ENCODE assay signal across 9 cellular contexts in genomic region chr3:33660035-33660434, GRCh38. TPM values are rescaled to one million over a fixed set of nuclear protein-coding genes. Genes with fewer than 3 reads are reported as not detected.
DNase-seq lines count a peak whose midpoint lies in the region; ATAC-seq and TF ChIP-seq lines count a peak whose summit lies in the region.
"Had no signal": no experiment of that assay in that cellular context is flagged by ENCODE, and none has a peak within 500 bp of the region (broad histone marks: within the 10 kb centered on the region; RNA-seq: fewer than 3 reads in every experiment).

No MANE protein-coding gene starts in this region.

- H2BK5ac ChIP-seq in trophoblast cell (ENCODE audit: low read depth, low read length, poor library complexity): no peak overlapping the region

- H3K36me3 ChIP-seq in BLaER1 (no peaks in the 10 kb centered on the region), SJCRH30 (no peaks in the 10 kb centered on the region), trophoblast cell (ENCODE audit: control insufficient read depth in 1 of 2, insufficient read depth in 2 of 2, low read length in 2 of 2) (no peaks in the 10 kb centered on the region)

- H3K9ac ChIP-seq in BLaER1 (peak overlapping the region; percentile 71; the same call in 1 of the 2 replicates), trophoblast cell (ENCODE audit: low read length) (no peak overlapping the region)

- WGBS in trophoblast cell (ENCODE audit: extremely low coverage, insufficient coverage, insufficient read length): no CpG with 5 or more reads among the region's 5 CpGs

- H3K27ac ChIP-seq in BLaER1: peak overlapping the region; percentile 79
- peak overlapping the region; percentile 96 for H3K27ac ChIP-seq in SJCRH30
- peak overlapping the region; percentile 4 for H3K27ac ChIP-seq in trophoblast cell (ENCODE audit: low read depth, low read length)

- H3K27me3 Mint-ChIP-seq in T-cell: no peaks in the 10 kb centered on the region
- H3K27me3 Mint-ChIP-seq in activated naive CD4-positive, alpha-beta T cell treated with anti-CD3 and anti-CD28 coated beads, Interleukin-2, amount 10 ng/mL, durations not matched to agents 7 days and 5 days: no peaks in the 10 kb centered on the region
- H3K27me3 Mint-ChIP-seq: activated naive CD8-positive, alpha-beta T cell treated with anti-CD3 and anti-CD28 coated beads for 36 hours had no signal

- H4K12ac ChIP-seq in trophoblast cell (ENCODE audit: low read depth, low read length): no peak overlapping the region

- no peaks in the 10 kb centered on the region for H3K79me1 ChIP-seq in trophoblast cell (ENCODE audit: low read length)

- H4K8ac ChIP-seq in trophoblast cell (ENCODE audit: low read depth, low read length): no peak overlapping the region

- H2AFZ ChIP-seq in trophoblast cell (ENCODE audit: insufficient read depth, low read length, poor library complexity): no peak overlapping the region

- H3K4me2 ChIP-seq in BLaER1: peak overlapping the region; percentile 72
- H3K4me2 ChIP-seq in trophoblast cell (ENCODE audit: low read length): no peak overlapping the region

- CTCF ChIA-PET in T-cell (lab: Charles Lee): interaction anchor here (0.7 to 1.6 kb wide), 3 partner anchors 75 to 139 kb away, joined by 3 to 4 read pairs (median 3); no protein-coding TSS in a partner anchor
- CTCF ChIA-PET in activated naive CD4-positive, alpha-beta T cell treated with anti-CD3 and anti-CD28 coated beads, Interleukin-2, amount 10 ng/mL, durations not matched to agents 7 days and 5 days (lab: Charles Lee): interaction anchor here (1.5 kb wide), 1 partner anchor 13 kb away, joined by 3 read pairs; no protein-coding TSS in a partner anchor

- peak overlapping the region; percentile 61 for H3K4me3 ChIP-seq in BLaER1
- H3K4me3 ChIP-seq in SJCRH30: peak overlapping the region; percentile 58
- peak overlapping the region; percentile 44 to 57 for H3K4me3 ChIP-seq in foreskin fibroblast (ENCODE audit: low read depth in 1 of 2, low read length in 2 of 2)
- H3K4me3 ChIP-seq in trophoblast cell (ENCODE audit: low read depth, low read length): no peak overlapping the region

- DNase-seq in SJCRH30 (no peak), foreskin fibroblast (no peak), trophoblast cell (no peak), NCI-H748 treated with DMSO at 0.1 percent for 48 hours (lab: John Stamatoyannopoulos, UW) (no peak), T-cell (no peak)
- DNase-seq in activated naive CD4-positive, alpha-beta T cell treated with anti-CD3 and anti-CD28 coated beads, Interleukin-2, amount 10 ng/mL, durations not matched to agents 7 days and 5 days: no peak
- DNase-seq in activated CD4-positive, CD25-positive, alpha-beta regulatory T cell (lab: John Stamatoyannopoulos, UW): no peak

- no peak overlapping the region for H2BK120ac ChIP-seq in trophoblast cell (ENCODE audit: insufficient read depth, low read length, poor library complexity)

- no peak for TF ChIP-seq CTCF in foreskin fibroblast (IDR thresholded peaks at IDR 0.05; ENCODE audit: low read depth, low read length)

- H3K4me1 Mint-ChIP-seq in T-cell: peaks cover 28 to 40% (median 37%) of the 10 kb centered on the region in 3 donors
- peaks cover 20% of the 10 kb centered on the region for H3K4me1 Mint-ChIP-seq in activated naive CD4-positive, alpha-beta T cell treated with anti-CD3 and anti-CD28 coated beads, Interleukin-2, amount 10 ng/mL, durations not matched to agents 7 days and 5 days

- no peak overlapping the region for H4K91ac ChIP-seq in trophoblast cell (ENCODE audit: low read depth, low read length)

- H3K79me2 ChIP-seq in trophoblast cell (ENCODE audit: control insufficient read depth, insufficient read depth, low read length, poor library complexity): no peaks in the 10 kb centered on the region

- H3K36me3 Mint-ChIP-seq in T-cell: peaks cover 30% of the 10 kb centered on the region
- peaks cover 8% of the 10 kb centered on the region for H3K36me3 Mint-ChIP-seq in activated naive CD4-positive, alpha-beta T cell treated with anti-CD3 and anti-CD28 coated beads, Interleukin-2, amount 10 ng/mL, durations not matched to agents 7 days and 5 days

- H3K14ac ChIP-seq in trophoblast cell (ENCODE audit: low read length): no peak overlapping the region

- H4K20me1 ChIP-seq in BLaER1: no peaks in the 10 kb centered on the region

- H3K4me1 ChIP-seq in BLaER1 (peaks cover 25% of the 10 kb centered on the region), SJCRH30 (peaks cover 18% of the 10 kb centered on the region; the same call in 1 of the 2 replicates), trophoblast cell (ENCODE audit: control insufficient read depth in 1 of 2, insufficient read depth in 2 of 2, low read length in 2 of 2) (peaks cover 0 to 2% of the 10 kb centered on the region in 2 experiments)

- H3K4me3 Mint-ChIP-seq in T-cell: peak overlapping the region in 1 of 3 donors; percentile 71
- no peak overlapping the region for H3K4me3 Mint-ChIP-seq in activated naive CD4-positive, alpha-beta T cell treated with anti-CD3 and anti-CD28 coated beads, Interleukin-2, amount 10 ng/mL, durations not matched to agents 7 days and 5 days

- H3K27ac Mint-ChIP-seq in T-cell: no peak overlapping the region
- H3K27ac Mint-ChIP-seq in activated naive CD4-positive, alpha-beta T cell treated with anti-CD3 and anti-CD28 coated beads, Interleukin-2, amount 10 ng/mL, durations not matched to agents 7 days and 5 days: no peak overlapping the region

- H3K23ac ChIP-seq in trophoblast cell (ENCODE audit: low read length): no peak overlapping the region

- no peak overlapping the region for H2BK12ac ChIP-seq in trophoblast cell (ENCODE audit: low read length)

- no peak overlapping the region for H3K4ac ChIP-seq in trophoblast cell (ENCODE audit: low read depth, low read length)

- POLR2A ChIA-PET in T-cell (lab: Charles Lee): interaction anchor here in 1 of 2 donors (1.0 kb wide), 1 partner anchor 57 kb away, joined by 3 read pairs; no protein-coding TSS in a partner anchor

- H3K18ac ChIP-seq in trophoblast cell (ENCODE audit: low read length): no peak overlapping the region

- H3K9me3 Mint-ChIP-seq in T-cell: no peaks in the 10 kb centered on the region
- no peaks in the 10 kb centered on the region for H3K9me3 Mint-ChIP-seq in activated naive CD4-positive, alpha-beta T cell treated with anti-CD3 and anti-CD28 coated beads, Interleukin-2, amount 10 ng/mL, durations not matched to agents 7 days and 5 days
- H3K9me3 Mint-ChIP-seq: activated naive CD8-positive, alpha-beta T cell treated with anti-CD3 and anti-CD28 coated beads for 36 hours had no signal

- no peak overlapping the region for H2AK5ac ChIP-seq in trophoblast cell (ENCODE audit: low read length)

- ATAC-seq in T-cell (replicated peaks in 1 of 4): no peak

- H3K9me3 ChIP-seq in BLaER1 (no peaks in the 10 kb centered on the region), SJCRH30 (replicated peaks) (no peaks in the 10 kb centered on the region), trophoblast cell (ENCODE audit: insufficient read depth, low read depth, low read length) (no peaks in the 10 kb centered on the region)

- H3K27me3 ChIP-seq in BLaER1 (no peaks in the 10 kb centered on the region), SJCRH30 (no peaks in the 10 kb centered on the region), trophoblast cell (ENCODE audit: insufficient read depth, low read length) (no peaks in the 10 kb centered on the region)

RNA-seq across cellular contexts. Expression of gene CLASP2, which starts 58.0 kb away (rescaled TPM):
- 37.4 and 45.2 TPM in 2 replicates for total RNA-seq in SJCRH30 (2014; rRNA removed; shearing (Covaris generic))
- polyA plus RNA-seq in trophoblast cell (2013): 15.7 and 16.4 TPM in 2 replicates
- 10 to 100 TPM; 54.0 to 80.1 (median 60.5) TPM for total RNA-seq in T-cell

Comparison
In these comparisons a context has a peak if more than half of its experiments do, and no peak if none do; other contexts are left out.
1. H3K27ac ChIP-seq: peak in every context shown above with its lines; median percentile 96 in SJCRH30; 79 in BLaER1; 4 in trophoblast cell.